Comparison of ENCODE assay signal across 6 cellular contexts in genomic region chr19:45499196-45500180, GRCh38. TPM values are rescaled to one million over a fixed set of nuclear protein-coding genes. Genes with fewer than 3 reads are reported as not detected.
DNase-seq lines count a peak whose midpoint lies in the region; ATAC-seq, FAIRE-seq and TF ChIP-seq lines count a peak whose summit lies in the region.

No MANE protein-coding gene starts in this region.

- H3K4me3 ChIP-seq in cardiac fibroblast (replicated peaks in 1 of 2; ENCODE audit: low read depth in 2 of 2, low read length in 2 of 2): no peak overlapping the region

- no peak for FAIRE-seq in urothelium cell line (lab: Jason Lieb, UNC)

- TF ChIP-seq CTCF in cardiac fibroblast (IDR thresholded peaks at IDR 0.05; ENCODE audit: low read depth, low read length): no peak

- no peak for ATAC-seq in HG03039 (IDR thresholded peaks at IDR 0.05; ENCODE audit: unreplicated experiment)

- DNase-seq in DMS153 (lab: John Stamatoyannopoulos, UW): peak; percentile 93
- peak; percentile 24 for DNase-seq in NCI-H774 (lab: John Stamatoyannopoulos, UW)
- peak; percentile 39 to 53 for DNase-seq in cardiac fibroblast (ENCODE audit: low read depth in 2 of 2)
- DNase-seq in renal cortical epithelial cell (ENCODE audit: low read depth): peak; percentile 43
- DNase-seq in urothelium cell line (ENCODE audit: low spot score): no peak

RNA-seq across cellular contexts. Expression of gene PPM1N, which starts 1.2 kb away (rescaled TPM):
- 0.75 and 1.0 TPM in 2 replicates for total RNA-seq in renal cortical epithelial cell

RNA-seq across cellular contexts. Expression of gene RTN2, which starts 2.6 kb away (rescaled TPM):
- 5.8 and 20.0 TPM in 2 replicates for total RNA-seq in renal cortical epithelial cell

RNA-seq across cellular contexts. Expression of gene VASP, which starts 7.8 kb away (rescaled TPM):
- 66.0 and 224 TPM in 2 replicates for total RNA-seq in renal cortical epithelial cell

RNA-seq across cellular contexts. Expression of gene FOSB, which starts 31.7 kb away (rescaled TPM):
- 1.4 and 18.3 TPM in 2 replicates for total RNA-seq in renal cortical epithelial cell
